ENCODE assay signal across 8 cellular contexts in the genomic region with DNA sequence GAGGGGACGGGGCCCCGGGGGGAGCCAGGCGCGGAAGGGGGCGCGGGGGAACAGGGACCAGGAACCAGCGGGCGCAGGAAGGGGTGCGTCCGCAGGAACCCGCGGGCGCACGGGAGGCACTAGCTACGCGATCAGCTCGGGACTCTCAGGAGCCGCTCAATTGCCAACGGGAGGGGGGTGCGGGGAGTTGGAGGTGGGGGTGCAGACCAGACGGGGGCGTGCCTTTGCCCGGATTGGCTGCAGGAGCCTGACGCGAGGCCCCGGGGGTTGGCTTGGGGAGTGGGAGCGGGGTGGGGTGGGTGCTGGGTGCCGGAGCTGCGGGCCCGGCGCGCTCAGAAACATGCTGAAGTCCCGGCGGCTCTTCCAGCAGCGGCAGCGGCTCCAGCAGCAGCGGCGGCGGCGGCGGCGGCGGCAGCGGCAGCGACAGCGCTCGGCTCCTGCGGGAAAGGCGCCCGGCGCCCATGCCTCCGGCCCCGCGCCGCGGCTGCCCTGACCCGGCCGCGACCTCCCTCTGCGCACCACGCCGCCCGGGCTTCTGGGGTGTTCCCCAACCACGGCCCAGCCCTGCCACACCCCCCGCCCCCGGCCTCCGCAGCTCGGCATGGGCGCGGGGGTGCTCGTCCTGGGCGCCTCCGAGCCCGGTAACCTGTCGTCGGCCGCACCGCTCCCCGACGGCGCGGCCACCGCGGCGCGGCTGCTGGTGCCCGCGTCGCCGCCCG. TPM values are rescaled to one million over a fixed set of nuclear protein-coding genes. Genes with fewer than 3 reads are reported as not detected.
DNase-seq lines count a peak whose midpoint lies in the region; ATAC-seq and TF ChIP-seq lines count a peak whose summit lies in the region.

Gene ADRB1, plus strand, starts transcription at position 335 of the 719 bp plus-strand sequence. Its CDS starts 267 bp downstream, at position 602.

- TF ChIP-seq POLR2A in stomach (IDR thresholded peaks at IDR 0.05): no peak

- H3K4me2 ChIP-seq in GM23248 (ENCODE audit: unreplicated experiment): peak within 1 kb of the TSS; percentile 35

- ATAC-seq in WTC11 (peak; percentile 72), memory B cell (ENCODE audit: low read depth) (peak; percentile 75), GM18520 (IDR thresholded peaks at IDR 0.05; ENCODE audit: unreplicated experiment) (no peak)

- H3K4me1 Mint-ChIP-seq in WTC11 (peaks cover 11% of the 10 kb centered on the region), memory B cell (peaks cover 18% of the 10 kb centered on the region)

- H3K9ac ChIP-seq in GM23248: no peak within 1 kb of the TSS

- CTCF ChIA-PET in WTC11 (lab: Charles Lee): interaction anchor here (1.0 to 1.4 kb wide), 3 partner anchors 24 to 260 kb away, joined by 3 to 9 read pairs (median 5); no protein-coding TSS in a partner anchor

- H3K27me3 ChIP-seq in GM23248 (replicated peaks; ENCODE audit: insufficient read depth): peaks cover 74% of the 10 kb centered on the region
- H3K27me3 ChIP-seq in effector memory CD4-positive, alpha-beta T cell (replicated peaks; ENCODE audit: control insufficient read depth, insufficient read depth, low read length, poor library complexity, severe bottlenecking): peaks cover 31% of the 10 kb centered on the region
- H3K27me3 ChIP-seq in stomach: peaks cover 0 to 67% (median 30%) of the 10 kb centered on the region in 3 donors

- peak within 1 kb of the TSS; percentile 77 for H3K4me3 Mint-ChIP-seq in WTC11
- H3K4me3 Mint-ChIP-seq in memory B cell: peak within 1 kb of the TSS; percentile 84

- intact Hi-C loops in stomach (cut with DNase I; ENCODE audit: low total_unique reads): no loop called here

- H3K27ac ChIP-seq in GM23248: no peak within 1 kb of the TSS
- no peak within 1 kb of the TSS for H3K27ac ChIP-seq in effector memory CD4-positive, alpha-beta T cell (ENCODE audit: insufficient read depth, low read length, poor library complexity, severe bottlenecking)
- peak within 1 kb of the TSS; percentile 62 to 85 (median 79) for H3K27ac ChIP-seq in stomach

- H3K9me3 Mint-ChIP-seq in WTC11: no peaks in the 10 kb centered on the region
- no peaks in the 10 kb centered on the region for H3K9me3 Mint-ChIP-seq in memory B cell

- H3K27ac Mint-ChIP-seq in WTC11 (no peak within 1 kb of the TSS), memory B cell (peak within 1 kb of the TSS; percentile 80)

- no peaks in the 10 kb centered on the region for H3K36me3 Mint-ChIP-seq in WTC11
- H3K36me3 Mint-ChIP-seq in memory B cell: peaks cover 4% of the 10 kb centered on the region

- H2AFZ ChIP-seq in GM23248: 0 out of 2 replicates have a peak within 1 kb of the TSS, but pooled peaks have one; percentile 44

- no peaks in the 10 kb centered on the region for H3F3A ChIP-seq in GM23248 (ENCODE audit: insufficient read depth)

- no peak for TF ChIP-seq EP300 in stomach (IDR thresholded peaks at IDR 0.05)

- 3 to 4% methylated on average over 21 to 68 of the region's 91 CpGs for WGBS in GM23248 (ENCODE audit: low coverage in 1 of 2, low lambda C conversion rate in 2 of 2, missing lambda C conversion rate in 2 of 2), 2 experiments
- 1 to 2% (median 1%) methylated on average over 25 to 91 of the region's 91 CpGs for WGBS in stomach, 5 donors

- H3K27me3 Mint-ChIP-seq in WTC11 (ENCODE audit: low read depth) (peaks cover 84% of the 10 kb centered on the region), memory B cell (peaks cover 15% of the 10 kb centered on the region)

- POLR2A ChIA-PET in WTC11 (lab: Charles Lee): interaction anchor here (1.7 kb wide), 1 partner anchor 57 kb away, joined by 5 read pairs; no protein-coding TSS in a partner anchor

- DNase-seq in DMS53 treated with DMSO at 0.1 percent for 48 hours (lab: John Stamatoyannopoulos, UW; ENCODE audit: unreplicated experiment) (peak; percentile 53), GM23248 (peak; percentile 54), NCI-H128 (lab: John Stamatoyannopoulos, UW; ENCODE audit: unreplicated experiment) (peak; percentile 8), WTC11 (ENCODE audit: low spot score) (peak; percentile 80), memory B cell (ENCODE audit: low spot score in 2 of 2) (peak; percentile 30 to 33), stomach (peak; percentile 87)
- no peak for DNase-seq in effector memory CD4-positive, alpha-beta T cell

- H4K20me1 ChIP-seq in GM23248 (ENCODE audit: insufficient read depth): no peaks in the 10 kb centered on the region

- no peaks in the 10 kb centered on the region for H3K79me2 ChIP-seq in GM23248 (ENCODE audit: insufficient read depth)

- no peaks in the 10 kb centered on the region for H3K9me3 ChIP-seq in GM23248 (ENCODE audit: low read depth)
- H3K9me3 ChIP-seq in effector memory CD4-positive, alpha-beta T cell (ENCODE audit: control insufficient read depth, low read length): no peaks in the 10 kb centered on the region
- H3K9me3 ChIP-seq in stomach: no peaks in the 10 kb centered on the region

- H3K4me1 ChIP-seq in GM23248 (ENCODE audit: insufficient read depth): no peaks in the 10 kb centered on the region
- H3K4me1 ChIP-seq in effector memory CD4-positive, alpha-beta T cell (ENCODE audit: control insufficient read depth, insufficient read depth, low read length, poor library complexity, severe bottlenecking): peaks cover 7% of the 10 kb centered on the region
- H3K4me1 ChIP-seq in stomach: peaks cover 5 to 41% (median 31%) of the 10 kb centered on the region in 4 donors

- in situ Hi-C loops in GM23248 (cut with MboI): no loop called here

- no peak for TF ChIP-seq CTCF in WTC11 (IDR thresholded peaks at IDR 0.05)
- TF ChIP-seq CTCF in stomach (IDR thresholded peaks at IDR 0.05): no peak

- no peaks in the 10 kb centered on the region for H3K36me3 ChIP-seq in GM23248 (ENCODE audit: low read depth)
- no peaks in the 10 kb centered on the region for H3K36me3 ChIP-seq in effector memory CD4-positive, alpha-beta T cell (ENCODE audit: control insufficient read depth, insufficient read depth, low read length)
- H3K36me3 ChIP-seq in stomach: no peaks in the 10 kb centered on the region

- H3K9me2 ChIP-seq in GM23248 (ENCODE audit: insufficient read depth): no peaks in the 10 kb centered on the region

- H3K4me3 ChIP-seq in GM23248 (peak within 1 kb of the TSS; percentile 12; the same call in 1 of the 2 replicates), stomach (peak within 1 kb of the TSS; percentile 56 to 61 (median 59))
- peak within 1 kb of the TSS; percentile 44 for H3K4me3 ChIP-seq in effector memory CD4-positive, alpha-beta T cell (ENCODE audit: insufficient read depth, low read depth, low read length, poor library complexity, severe bottlenecking)

TF ChIP-seq in WTC11, 78 proteins besides CTCF, POLR2A, EP300 and RAD21:
- TF ChIP-seq FOXJ3 (CRISPR knock-in tag; IDR thresholded peaks at IDR 0.05; ENCODE audit: borderline replicate concordance) (no peak), ZNF423 (CRISPR knock-in tag; IDR thresholded peaks at IDR 0.05) (0 out of 2 replicates have a peak, but pooled peaks have one; percentile 2)
TF ChIP-seq in WTC11: peak in this region for 1.

RNA-seq across cellular contexts. Expression of gene ADRB1, which starts in this region (rescaled TPM):
- total RNA-seq in GM23248 (2014; rRNA removed; shearing (Covaris generic)): not detected in 2 replicates
- polyA plus RNA-seq in GM23248 (2016; fragmentation: Nextera tagmentation; extraction: Ambion mirVana) (not detected in 2 replicates), stomach (under 1 TPM; 0.43 to 0.76 (median 0.50) TPM)
- total RNA-seq in WTC11 (2021) (0.27 to 0.35 TPM (median 0.30 TPM) in 3 replicates), stomach (1 to 10 TPM in 1 of 5 donors, under 1 TPM in 2, not detected in 2; 0.58 to 1.7 (median 0.87) TPM)

Comparison
In these comparisons a context has a peak if more than half of its experiments do, and no peak if none do; other contexts are left out.
1. Peak in DNase-seq, H3K4me3 ChIP-seq and H3K4me2 ChIP-seq in GM23248; RNA of the gene not detected or under 1 TPM.
2. Peak in DNase-seq and ATAC-seq in WTC11; RNA of the gene not detected or under 1 TPM.
3. DNase-seq: peak in DMS53 treated with DMSO at 0.1 percent for 48 hours (single experiment), NCI-H128 (single experiment), memory B cell (2 of 2) and stomach (single experiment); none in effector memory CD4-positive, alpha-beta T cell (0 of 3).
4. H3K27ac ChIP-seq: peak in stomach (5 of 5); none in GM23248 (single experiment) and effector memory CD4-positive, alpha-beta T cell (single experiment).
5. Peak in every context shown above with its lines, with median percentiles within 50 percentile points of each other: H3K4me3 ChIP-seq.